ENCODE assay signal across 30 cellular contexts in the genomic region with DNA sequence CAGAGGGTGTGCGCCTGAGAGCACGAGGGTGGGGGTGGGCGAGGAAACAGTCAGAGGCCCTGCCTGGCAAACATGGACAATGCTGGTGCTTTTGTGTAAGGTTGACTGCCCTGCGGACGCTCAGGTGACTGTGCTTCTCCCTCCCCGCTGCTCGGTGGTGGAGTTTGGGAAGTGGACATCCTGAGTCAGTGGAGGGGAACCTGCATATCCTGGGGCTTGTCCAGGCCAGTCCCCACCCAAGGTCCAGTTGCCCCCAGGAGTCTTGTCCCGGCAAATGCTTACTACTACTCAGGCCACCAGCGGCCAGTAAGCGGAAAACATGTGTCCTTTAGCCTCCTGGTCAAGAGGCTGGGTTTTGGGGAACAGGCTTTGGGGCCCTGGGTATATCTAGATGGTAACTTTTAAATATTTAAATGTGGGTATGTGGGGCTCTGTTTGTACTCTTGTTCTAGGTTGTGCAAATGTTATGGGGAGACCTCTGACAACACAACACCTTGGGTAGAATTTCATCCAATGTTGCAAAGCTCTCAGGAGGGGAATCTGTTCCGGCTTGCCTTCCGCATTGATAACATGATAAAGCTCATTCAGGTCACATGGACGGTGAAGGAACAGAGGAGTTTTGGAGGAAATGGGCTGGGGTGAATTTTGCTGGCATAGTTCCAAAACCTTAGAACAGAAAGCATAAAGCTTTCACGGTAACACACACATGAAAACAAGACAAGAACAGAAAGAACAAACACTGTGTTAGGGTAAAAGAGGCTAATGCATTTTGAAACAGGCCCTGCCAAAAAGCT.
DNase-seq lines count a peak whose midpoint lies in the region; ATAC-seq, FAIRE-seq and TF ChIP-seq lines count a peak whose summit lies in the region.
"Had no signal": no experiment of that assay in that cellular context is flagged by ENCODE, and none has a peak within 500 bp of the region (broad histone marks: within the 10 kb centered on the region; RNA-seq: fewer than 3 reads in every experiment).

No MANE protein-coding gene starts in this region.

- H3K27ac Mint-ChIP-seq in activated CD8-positive, alpha-beta T cell treated with anti-CD3 and anti-CD28 coated beads, Interleukin-2, amount 10 ng/mL, durations not matched to agents 7 days and 5 days = no peak overlapping the region
- no peak overlapping the region for H3K27ac Mint-ChIP-seq in CD4-positive, alpha-beta memory T cell
- H3K27ac Mint-ChIP-seq: activated CD8-positive, alpha-beta T cell treated with anti-CD3 and anti-CD28 coated beads for 36 hours; activated naive CD8-positive, alpha-beta T cell treated with anti-CD3 and anti-CD28 coated beads for 36 hours had no signal

- FAIRE-seq in kidney (lab: Jason Lieb, UNC) = no peak
- FAIRE-seq: astrocyte, TTC549 had no signal

- H3K27me3 ChIP-seq in CD4-positive, alpha-beta memory T cell (ENCODE audit: insufficient read depth, low read length) = no peaks in the 10 kb centered on the region
- H3K27me3 ChIP-seq: BLaER1 treated with 17β-estradiol and CSF1 and Interleukin-3, amounts not matched to agents 10 nM and 100 nM; dorsolateral prefrontal cortex; Peyer's patch; SJSA1; upper lobe of right lung had no signal

- no peak for TF ChIP-seq CTCF in kidney (IDR thresholded peaks at IDR 0.05; ENCODE audit: borderline replicate concordance, extremely low read depth, insufficient read depth)

- H3K4me1 ChIP-seq in kidney (ENCODE audit: control insufficient read depth in 1 of 2, insufficient read depth in 1 of 2, low read depth in 1 of 2, low read length in 2 of 2) = no peaks in the 10 kb centered on the region
- H3K4me1 ChIP-seq in CD4-positive, alpha-beta memory T cell (ENCODE audit: insufficient read depth, low read length) = no peaks in the 10 kb centered on the region
- H3K4me1 ChIP-seq: Peyer's patch, SJSA1, upper lobe of right lung had no signal

- intact Hi-C loops in kidney (cut with DNase I) = no loop called here
- intact Hi-C loops in CD4-positive, alpha-beta memory T cell (cut with micrococcal nuclease) = no loop called here

- POLR2A ChIA-PET in activated CD8-positive, alpha-beta T cell treated with anti-CD3 and anti-CD28 coated beads, Interleukin-2, amount 10 ng/mL, durations not matched to agents 7 days and 5 days (lab: Charles Lee) = no interaction called here
- POLR2A ChIA-PET in CD4-positive, alpha-beta memory T cell (lab: Charles Lee; ENCODE audit: partially characterized antibody) = no interaction called here

- no peaks in the 10 kb centered on the region for H3K9me3 Mint-ChIP-seq in activated CD8-positive, alpha-beta T cell treated with anti-CD3 and anti-CD28 coated beads, Interleukin-2, amount 10 ng/mL, durations not matched to agents 7 days and 5 days (ENCODE audit: insufficient read depth)
- peaks cover 0 to 7% (median 0%) of the 10 kb centered on the region in 8 donors for H3K9me3 Mint-ChIP-seq in CD4-positive, alpha-beta memory T cell
- H3K9me3 Mint-ChIP-seq: activated CD8-positive, alpha-beta T cell treated with anti-CD3 and anti-CD28 coated beads for 36 hours; activated naive CD8-positive, alpha-beta T cell treated with anti-CD3 and anti-CD28 coated beads for 36 hours had no signal

- no peaks in the 10 kb centered on the region for H3K36me3 Mint-ChIP-seq in activated CD8-positive, alpha-beta T cell treated with anti-CD3 and anti-CD28 coated beads, Interleukin-2, amount 10 ng/mL, durations not matched to agents 7 days and 5 days (ENCODE audit: low read depth)
- no peaks in the 10 kb centered on the region for H3K36me3 Mint-ChIP-seq in CD4-positive, alpha-beta memory T cell
- H3K36me3 Mint-ChIP-seq: activated naive CD8-positive, alpha-beta T cell treated with anti-CD3 and anti-CD28 coated beads for 36 hours had no signal

- peaks cover 2% of the 10 kb centered on the region for H3K27me3 Mint-ChIP-seq in activated CD8-positive, alpha-beta T cell treated with anti-CD3 and anti-CD28 coated beads, Interleukin-2, amount 10 ng/mL, durations not matched to agents 7 days and 5 days (ENCODE audit: low read depth)
- H3K27me3 Mint-ChIP-seq in CD4-positive, alpha-beta memory T cell = no peaks in the 10 kb centered on the region
- H3K27me3 Mint-ChIP-seq: activated CD8-positive, alpha-beta T cell treated with anti-CD3 and anti-CD28 coated beads for 36 hours had no signal

- CTCF ChIA-PET in activated CD8-positive, alpha-beta T cell treated with anti-CD3 and anti-CD28 coated beads, Interleukin-2, amount 10 ng/mL, durations not matched to agents 7 days and 5 days (lab: Charles Lee) = no interaction called here
- CTCF ChIA-PET in CD4-positive, alpha-beta memory T cell (lab: Charles Lee; ENCODE audit: partially characterized antibody) = no interaction called here

- H3K4me3 Mint-ChIP-seq in activated CD8-positive, alpha-beta T cell treated with anti-CD3 and anti-CD28 coated beads, Interleukin-2, amount 10 ng/mL, durations not matched to agents 7 days and 5 days = no peak overlapping the region
- H3K4me3 Mint-ChIP-seq in CD4-positive, alpha-beta memory T cell = no peak overlapping the region
- H3K4me3 Mint-ChIP-seq: activated CD8-positive, alpha-beta T cell treated with anti-CD3 and anti-CD28 coated beads for 36 hours; activated naive CD8-positive, alpha-beta T cell treated with anti-CD3 and anti-CD28 coated beads for 36 hours had no signal

- no peak for ATAC-seq in HG03045 (IDR thresholded peaks at IDR 0.05; ENCODE audit: unreplicated experiment)
- no peak for ATAC-seq in activated CD8-positive, alpha-beta T cell treated with anti-CD3 and anti-CD28 coated beads, Interleukin-2, amount 10 ng/mL, durations not matched to agents 7 days and 5 days
- ATAC-seq: activated CD8-positive, alpha-beta T cell treated with anti-CD3 and anti-CD28 coated beads for 36 hours; left lobe of liver; upper lobe of right lung had no signal

- DNase-seq in COLO668 (lab: John Stamatoyannopoulos, UW; ENCODE audit: unreplicated experiment) = peak; percentile 18
- DNase-seq in Jurkat, Clone E6-1 (ENCODE audit: low read depth, low spot score) = peak; percentile 26
- DNase-seq in NCI-H345 (lab: John Stamatoyannopoulos, UW) = peak; percentile 94
- DNase-seq in kidney = peak; percentile 59
- no peak for DNase-seq in GM19240 (ENCODE audit: insufficient read length, low spot score)
- no peak for DNase-seq in activated CD8-positive, alpha-beta T cell treated with anti-CD3 and anti-CD28 coated beads, Interleukin-2, amount 10 ng/mL, durations not matched to agents 7 days and 5 days
- DNase-seq in CD4-positive, alpha-beta memory T cell = no peak
- DNase-seq: activated CD4-positive, alpha-beta T cell treated with anti-CD3 and anti-CD28 coated beads for 1 hour; activated CD8-positive, alpha-beta T cell treated with anti-CD3 and anti-CD28 coated beads for 36 hours; activated effector memory CD4-positive, alpha-beta T cell treated with Interleukin-2 at 50 U/mL for 16 hours; activated naive CD8-positive, alpha-beta T cell treated with anti-CD3 and anti-CD28 coated beads for 36 hours; activated T-cell treated with anti-CD3 and anti-CD28 coated beads for 4 hours; dorsolateral prefrontal cortex; GDM1; mesenchymal stem cell; MM.1S; NCI-H1930; NCI-H510A treated with DMSO at 0.1 percent for 48 hours; occipital lobe; Peyer's patch; T-helper 1 cell; upper lobe of right lung had no signal

- no peaks in the 10 kb centered on the region for H3K9me3 ChIP-seq in kidney (ENCODE audit: control insufficient read depth in 1 of 2, low read length in 2 of 2)
- no peaks in the 10 kb centered on the region for H3K9me3 ChIP-seq in CD4-positive, alpha-beta memory T cell (ENCODE audit: control insufficient read depth in 1 of 2, low read length in 2 of 2)
- H3K9me3 ChIP-seq: BLaER1 treated with 17β-estradiol and CSF1 and Interleukin-3, amounts not matched to agents 10 nM and 100 nM; Peyer's patch; SJSA1; upper lobe of right lung had no signal

- no peaks in the 10 kb centered on the region for H3K4me1 Mint-ChIP-seq in activated CD8-positive, alpha-beta T cell treated with anti-CD3 and anti-CD28 coated beads, Interleukin-2, amount 10 ng/mL, durations not matched to agents 7 days and 5 days (ENCODE audit: low read depth)
- H3K4me1 Mint-ChIP-seq in CD4-positive, alpha-beta memory T cell = no peaks in the 10 kb centered on the region
- H3K4me1 Mint-ChIP-seq: activated naive CD8-positive, alpha-beta T cell treated with anti-CD3 and anti-CD28 coated beads for 36 hours had no signal

- no peaks in the 10 kb centered on the region for H3K36me3 ChIP-seq in kidney (ENCODE audit: control insufficient read depth in 1 of 2, insufficient read depth in 2 of 2, low read length in 2 of 2)
- H3K36me3 ChIP-seq in CD4-positive, alpha-beta memory T cell (ENCODE audit: insufficient read depth, low read length) = no peaks in the 10 kb centered on the region
- H3K36me3 ChIP-seq: BLaER1 treated with 17β-estradiol and CSF1 and Interleukin-3, amounts not matched to agents 10 nM and 100 nM; Peyer's patch; SJSA1; upper lobe of right lung had no signal

- no peak overlapping the region for H3K27ac ChIP-seq in kidney (ENCODE audit: low read depth in 2 of 2, low read length in 2 of 2)
- H3K27ac ChIP-seq in CD4-positive, alpha-beta memory T cell (ENCODE audit: low read depth, low read length) = no peak overlapping the region
- H3K27ac ChIP-seq: BLaER1 treated with 17β-estradiol and CSF1 and Interleukin-3, amounts not matched to agents 10 nM and 100 nM; dorsolateral prefrontal cortex; epithelial cell of prostate; Peyer's patch; SJSA1; skin epidermis; upper lobe of right lung had no signal

- H3K4me3 ChIP-seq in Jurkat, Clone E6-1 (ENCODE audit: low read length) = no peak overlapping the region
- H3K4me3 ChIP-seq in kidney (ENCODE audit: low read length in 2 of 2) = no peak overlapping the region
- no peak overlapping the region for H3K4me3 ChIP-seq in CD4-positive, alpha-beta memory T cell (ENCODE audit: low read length in 2 of 2)
- H3K4me3 ChIP-seq: BLaER1 treated with 17β-estradiol and CSF1 and Interleukin-3, amounts not matched to agents 10 nM and 100 nM; dorsolateral prefrontal cortex; Peyer's patch; SJSA1; skin epidermis; upper lobe of right lung had no signal

- H3K9ac ChIP-seq in kidney (ENCODE audit: low read length in 2 of 2) = no peak overlapping the region
- H3K9ac ChIP-seq: BLaER1 treated with 17β-estradiol and CSF1 and Interleukin-3, amounts not matched to agents 10 nM and 100 nM had no signal

Comparison
In these comparisons a context has a peak if more than half of its experiments do, and no peak if none do; other contexts are left out.
1. DNase-seq: peak in COLO668 (single experiment), Jurkat, Clone E6-1 (single experiment), NCI-H345 (single experiment) and kidney (single experiment); none in GM19240 (single experiment), activated CD8-positive, alpha-beta T cell treated with anti-CD3 and anti-CD28 coated beads, Interleukin-2, amount 10 ng/mL, durations not matched to agents 7 days and 5 days (single experiment) and CD4-positive, alpha-beta memory T cell (0 of 5).